In genomic region chr11:72826191-72826941, GRCh38 we compare ENCODE assay signal across 1 cellular context.
TF ChIP-seq lines count a peak whose summit lies in the region.

No MANE protein-coding gene starts in this region.

TF ChIP-seq in HepG2, 621 proteins besides CTCF, POLR2A, EP300 and RAD21 (continued from another document and continues in another):
- no peak for TF ChIP-seq ARID5B (CRISPR knock-in tag; IDR thresholded peaks at IDR 0.05)
- no peak for TF ChIP-seq ZHX1 (CRISPR knock-in tag; IDR thresholded peaks at IDR 0.05; ENCODE audit: low read depth)
- no peak for TF ChIP-seq BHLHE40 (IDR thresholded peaks at IDR 0.05; ENCODE audit: low read length)
- no peak for TF ChIP-seq GATAD2A (CRISPR knock-in tag; IDR thresholded peaks at IDR 0.05)
- no peak for TF ChIP-seq KDM1A (CRISPR knock-in tag; IDR thresholded peaks at IDR 0.05)
- TF ChIP-seq ATF6 (CRISPR knock-in tag; conservative IDR thresholded peaks at IDR 0.05), result no peak
- no peak for TF ChIP-seq ZNF329 (CRISPR knock-in tag; IDR thresholded peaks at IDR 0.05; ENCODE audit: low read depth)
- no peak for TF ChIP-seq HDAC2 (CRISPR knock-in tag; IDR thresholded peaks at IDR 0.05)
- TF ChIP-seq SRSF1 (optimal IDR thresholded peaks at IDR 0.05; ENCODE audit: low read depth, low read length), result peak; percentile 23
- TF ChIP-seq HNF1A (IDR thresholded peaks at IDR 0.05; ENCODE audit: low read depth), result no peak
- no peak for TF ChIP-seq HNF1A (CRISPR knock-in tag; IDR thresholded peaks at IDR 0.05; ENCODE audit: borderline replicate concordance)
- TF ChIP-seq HNF4A (CRISPR knock-in tag; IDR thresholded peaks at IDR 0.05), result peak; percentile 52
- TF ChIP-seq MAFK (conservative IDR thresholded peaks at IDR 0.05 in 1 of 2, IDR thresholded peaks at IDR 0.05 in 1 of 2; ENCODE audit: low read length in 2 of 2), result no peak
- 0 out of 2 replicates have a peak, but pooled peaks have one; percentile 26 for TF ChIP-seq HNRNPL (IDR thresholded peaks at IDR 0.05; ENCODE audit: low read depth, low read length)
- no peak for TF ChIP-seq CEBPG (CRISPR knock-in tag; IDR thresholded peaks at IDR 0.05)
- TF ChIP-seq ZNF775 (CRISPR knock-in tag; IDR thresholded peaks at IDR 0.05; ENCODE audit: borderline replicate concordance), result no peak
- TF ChIP-seq FOXK1 (CRISPR knock-in tag; IDR thresholded peaks at IDR 0.05; ENCODE audit: borderline replicate concordance, low read depth), result no peak
- TF ChIP-seq ATM (IDR thresholded peaks at IDR 0.05; ENCODE audit: borderline replicate concordance), result no peak
- TF ChIP-seq NR1H2 (CRISPR knock-in tag; IDR thresholded peaks at IDR 0.05; ENCODE audit: borderline replicate concordance, low read depth), result no peak
- no peak for TF ChIP-seq ZNF207 (IDR thresholded peaks at IDR 0.05; ENCODE audit: borderline replicate concordance)
- TF ChIP-seq ZFP36L2 (CRISPR knock-in tag; IDR thresholded peaks at IDR 0.05), result no peak
- no peak for TF ChIP-seq ZNF639 (CRISPR knock-in tag; conservative IDR thresholded peaks at IDR 0.05)
- TF ChIP-seq MATR3 (CRISPR knock-in tag; IDR thresholded peaks at IDR 0.05), result no peak
- TF ChIP-seq NFRKB (IDR thresholded peaks at IDR 0.05), result no peak
- TF ChIP-seq SIN3A (IDR thresholded peaks at IDR 0.05; ENCODE audit: borderline replicate concordance, low read depth, low read length), result no peak
- TF ChIP-seq TFE3 (CRISPR knock-in tag; IDR thresholded peaks at IDR 0.05), result no peak
- no peak for TF ChIP-seq ZNF740 (CRISPR knock-in tag; IDR thresholded peaks at IDR 0.05)
- no peak for TF ChIP-seq ZNF747 (CRISPR knock-in tag; IDR thresholded peaks at IDR 0.05; ENCODE audit: borderline replicate concordance)
- no peak for TF ChIP-seq SRSF4 (IDR thresholded peaks at IDR 0.05; ENCODE audit: low read depth, low read length, poor library complexity, severe bottlenecking)
- TF ChIP-seq ZNF501 (CRISPR knock-in tag; IDR thresholded peaks at IDR 0.05), result no peak
- TF ChIP-seq MIER3 (CRISPR knock-in tag; IDR thresholded peaks at IDR 0.05; ENCODE audit: borderline replicate concordance), result no peak
- peak; percentile 8; the same call in 1 of the 2 replicates for TF ChIP-seq ZNF687 (CRISPR knock-in tag; IDR thresholded peaks at IDR 0.05)
- no peak for TF ChIP-seq TRIM24 (CRISPR knock-in tag; IDR thresholded peaks at IDR 0.05)
- peak; percentile 27 for TF ChIP-seq RBM39 (IDR thresholded peaks at IDR 0.05; ENCODE audit: low read depth, low read length, poor library complexity, severe bottlenecking)
